In genomic region chr7:104272767-104273384, GRCh38 we compare ENCODE assay signal across 8 cellular contexts. TPM values are rescaled to one million over a fixed set of nuclear protein-coding genes. Genes with fewer than 3 reads are reported as not detected.
DNase-seq lines count a peak whose midpoint lies in the region; ATAC-seq and TF ChIP-seq lines count a peak whose summit lies in the region.

No MANE protein-coding gene starts in this region.

- H3K27ac ChIP-seq in C4-2B: no peak overlapping the region
- no peak overlapping the region for H3K27ac ChIP-seq in brain microvascular endothelial cell
- H3K27ac ChIP-seq in aorta (ENCODE audit: low read depth in 1 of 2, low read length in 2 of 2): no peak overlapping the region

- H3K36me3 ChIP-seq in brain microvascular endothelial cell (replicated peaks) (no peaks in the 10 kb centered on the region), mucosa of descending colon (ENCODE audit: low read depth) (no peaks in the 10 kb centered on the region), aorta (ENCODE audit: control insufficient read depth in 1 of 2, insufficient read depth in 2 of 2, low read length in 1 of 2) (no peaks in the 10 kb centered on the region)

- H3K27me3 ChIP-seq in brain microvascular endothelial cell (replicated peaks) (no peaks in the 10 kb centered on the region), aorta (ENCODE audit: control insufficient read depth in 1 of 2, insufficient read depth in 2 of 2, low read length in 1 of 2) (no peaks in the 10 kb centered on the region)

- ATAC-seq in GM21367 (IDR thresholded peaks at IDR 0.05; ENCODE audit: unreplicated experiment): peak; percentile 55
- peak; percentile 48 for ATAC-seq in mucosa of descending colon
- ATAC-seq in aorta (ENCODE audit: low FRiP score): no peak
- no peak for ATAC-seq in Right ventricle myocardium inferior

- H3K9me3 ChIP-seq in mucosa of descending colon (no peaks in the 10 kb centered on the region), aorta (ENCODE audit: control insufficient read depth, low read length) (no peaks in the 10 kb centered on the region)

- in situ Hi-C loops in brain microvascular endothelial cell (cut with HindIII; ENCODE audit: low pct_ligation_motif_present, low sequenced_read_pairs): no loop called here

- intact Hi-C loops in mucosa of descending colon (cut with DNase I, micrococcal nuclease): loop anchor here in 1 of 2 donors (5.0 kb wide), 1 partner anchor 274 kb away; no protein-coding TSS in a partner anchor
- intact Hi-C loops in aorta (cut with DNase I): no loop called here
- intact Hi-C loops in Right ventricle myocardium inferior (cut with DNase I): no loop called here

- DNase-seq in NCI-H2171 (lab: John Stamatoyannopoulos, UW) (peak; percentile 28), brain microvascular endothelial cell (peak; percentile 38), mucosa of descending colon (peak in 1 of 3 donors; percentile 54), aorta (no peak), Right ventricle myocardium inferior (ENCODE audit: missing footprints) (no peak)
- DNase-seq in stimulated activated CD4-positive, alpha-beta T cell treated with anti-CD3 and anti-CD28 coated beads, Interleukin-12 subunit alpha, Interleukin-12 subunit beta, amount 100 ng/mL, for 4 hours: no peak

- peak; percentile 92 for TF ChIP-seq CTCF in C4-2B (conservative IDR thresholded peaks at IDR 0.05)
- TF ChIP-seq CTCF in brain microvascular endothelial cell (IDR thresholded peaks at IDR 0.05; ENCODE audit: low read depth, low read length, missing control alignments): peak; percentile 64
- TF ChIP-seq CTCF in mucosa of descending colon (IDR thresholded peaks at IDR 0.05): peak; percentile 10

- WGBS in aorta, 2 donors: 88 to 89% methylated on average over 5 of the region's 5 CpGs

- H3K4me1 ChIP-seq in mucosa of descending colon (ENCODE audit: low read depth) (no peaks in the 10 kb centered on the region), aorta (ENCODE audit: control insufficient read depth in 1 of 2, insufficient read depth in 2 of 2, low read length in 2 of 2) (no peaks in the 10 kb centered on the region)

- H3K4me3 ChIP-seq in brain microvascular endothelial cell (ENCODE audit: low read depth, low read length): no peak overlapping the region
- H3K4me3 ChIP-seq in mucosa of descending colon: no peak overlapping the region
- no peak overlapping the region for H3K4me3 ChIP-seq in aorta (ENCODE audit: low read length in 2 of 2)

RNA-seq across cellular contexts. Expression of gene LHFPL3, which starts 55.5 kb away (rescaled TPM):
- under 1 TPM; 0.26 to 0.57 (median 0.31) TPM for total RNA-seq in mucosa of descending colon
- not detected for total RNA-seq in aorta
- polyA plus RNA-seq in aorta: not detected
- not detected for total RNA-seq in Right ventricle myocardium inferior

Comparison
In these comparisons a context has a peak if more than half of its experiments do, and no peak if none do; other contexts are left out.
1. CTCF ChIP-seq: peak in every context shown above with its lines; median percentile 92 in C4-2B; 64 in brain microvascular endothelial cell; 10 in mucosa of descending colon.
2. ATAC-seq: peak in GM21367 (single experiment) and mucosa of descending colon (single experiment); none in aorta (single experiment) and Right ventricle myocardium inferior (single experiment).
3. DNase-seq: peak in NCI-H2171 (single experiment) and brain microvascular endothelial cell (single experiment); none in stimulated activated CD4-positive, alpha-beta T cell treated with anti-CD3 and anti-CD28 coated beads, Interleukin-12 subunit alpha, Interleukin-12 subunit beta, amount 100 ng/mL, for 4 hours (single experiment), aorta (0 of 2) and Right ventricle myocardium inferior (single experiment).